ENCODE assay signal across 13 cellular contexts in genomic region chr6:21949211-21949801, GRCh38.
DNase-seq lines count a peak whose midpoint lies in the region; ATAC-seq and TF ChIP-seq lines count a peak whose summit lies in the region.
"Had no signal": no experiment of that assay in that cellular context is flagged by ENCODE, and none has a peak within 500 bp of the region (broad histone marks: within the 10 kb centered on the region; RNA-seq: fewer than 3 reads in every experiment).

No MANE protein-coding gene starts in this region.

- WGBS in lung, 2 donors = 44 to 70% methylated on average over 3 of the region's 3 CpGs

- DNase-seq in COLO668 (lab: John Stamatoyannopoulos, UW; ENCODE audit: unreplicated experiment) = peak; percentile 7
- no peak for DNase-seq in RWPE2 (ENCODE audit: low spot score)
- DNase-seq in lung (ENCODE audit: low spot score) = peak; percentile 44
- DNase-seq in stimulated activated CD4-positive, alpha-beta T cell treated with anti-CD3 and anti-CD28 coated beads, Interleukin-4, amount 100 ng/mL, for 4 hours = no peak
- no peak for DNase-seq in head of caudate nucleus
- DNase-seq: amniotic stem cell, BE2C, foreskin fibroblast, NCI-H1048 had no signal

- H3K4me1 ChIP-seq in RWPE2 (ENCODE audit: insufficient read depth, poor library complexity, severe bottlenecking) (peaks cover 11% of the 10 kb centered on the region), lung (ENCODE audit: control insufficient read depth in 2 of 2, insufficient read depth in 2 of 2, low read length in 2 of 2) (peaks cover 0 to 9% of the 10 kb centered on the region in 2 donors)

- H3K27ac ChIP-seq in KOPT-K1 (ENCODE audit: low read depth, low read length, poor library complexity, severe bottlenecking) (peak overlapping the region; percentile 78), RWPE2 (ENCODE audit: poor library complexity, severe bottlenecking) (peak overlapping the region; percentile 7), lung (ENCODE audit: low read depth in 1 of 2, low read length in 1 of 2) (no peak overlapping the region)

- H3K36me3 ChIP-seq in KOPT-K1 (ENCODE audit: insufficient read depth, low read length) (peaks cover 45% of the 10 kb centered on the region), RWPE2 (ENCODE audit: low read depth) (no peaks in the 10 kb centered on the region), lung (ENCODE audit: control insufficient read depth in 2 of 2, insufficient read depth in 2 of 2, low read length in 2 of 2) (no peaks in the 10 kb centered on the region)
- H3K36me3 ChIP-seq: BE2C had no signal

- H3K4me3 ChIP-seq in RWPE2 (ENCODE audit: severe bottlenecking) (no peak overlapping the region), lung (no peak overlapping the region)

- H3K9me3 ChIP-seq in KOPT-K1 (ENCODE audit: insufficient read depth, low read length, poor library complexity, severe bottlenecking) (no peaks in the 10 kb centered on the region), RWPE2 (ENCODE audit: severe bottlenecking) (no peaks in the 10 kb centered on the region), lung (ENCODE audit: control insufficient read depth in 2 of 2, insufficient read depth in 1 of 2, low read length in 1 of 2) (no peaks in the 10 kb centered on the region)
- H3K9me3 ChIP-seq: BE2C had no signal

- intact Hi-C loops in head of caudate nucleus (cut with DNase I) = no loop called here

- ATAC-seq in RWPE2 (ENCODE audit: low read depth) = peak; percentile 51; the same call in 2 of the 3 replicates
- peak; percentile 45 for ATAC-seq in lung (ENCODE audit: insufficient read depth, low FRiP score)
- ATAC-seq in GM21381 (IDR thresholded peaks at IDR 0.05; ENCODE audit: unreplicated experiment) = no peak
- no peak for ATAC-seq in HG03432 (IDR thresholded peaks at IDR 0.05; ENCODE audit: unreplicated experiment)
- ATAC-seq: stimulated activated effector memory CD8-positive, alpha-beta T cell treated with anti-CD3 and anti-CD28 coated beads, Interleukin-12 subunit alpha, Interleukin-12 subunit beta, amount 100 ng/mL, for 72 hours had no signal

- H3K27me3 ChIP-seq in RWPE2 (ENCODE audit: insufficient read depth, poor library complexity, severe bottlenecking) (no peaks in the 10 kb centered on the region), lung (ENCODE audit: control insufficient read depth, insufficient read depth) (no peaks in the 10 kb centered on the region)
- H3K27me3 ChIP-seq: BE2C had no signal

- TF ChIP-seq CTCF in RWPE2 (IDR thresholded peaks at IDR 0.05; ENCODE audit: poor library complexity, severe bottlenecking) (no peak), lung (IDR thresholded peaks at IDR 0.05; ENCODE audit: control extremely low read depth, extremely low read depth) (no peak)

Comparison
In these comparisons a context has a peak if more than half of its experiments do, and no peak if none do; other contexts are left out.
1. DNase-seq: peak in COLO668 (single experiment) and lung (single experiment); none in RWPE2 (single experiment), stimulated activated CD4-positive, alpha-beta T cell treated with anti-CD3 and anti-CD28 coated beads, Interleukin-4, amount 100 ng/mL, for 4 hours (0 of 2) and head of caudate nucleus (0 of 42).
2. H3K27ac ChIP-seq: peak in KOPT-K1 (single experiment) and RWPE2 (single experiment); none in lung (0 of 2).
3. ATAC-seq: peak in RWPE2 (single experiment) and lung (single experiment); none in GM21381 (single experiment) and HG03432 (single experiment).